21 cellular contexts compared by ENCODE assay signal in genomic region chr1:5367306-5367705, GRCh38.
"Had no signal": no experiment of that assay in that cellular context is flagged by ENCODE, and none has a peak within 500 bp of the region (broad histone marks: within the 10 kb centered on the region; RNA-seq: fewer than 3 reads in every experiment).

No MANE protein-coding gene starts in this region.

- H3K4me3 Mint-ChIP-seq: dendritic cell treated with granulocyte-macrophage colony-stimulating factor and Interleukin-4, amounts not matched to agents 40 ng/mL and 50 ng/mL, for 4 days had no signal

- H3K36me3 ChIP-seq: colonic mucosa, esophagus squamous epithelium, gastrocnemius medialis, heart right ventricle, left lung, lower lobe of right lung had no signal

- H3K9me3 ChIP-seq: colonic mucosa, esophagus squamous epithelium, gastrocnemius medialis, left lung, lower lobe of right lung had no signal

- H3K27ac ChIP-seq: colonic mucosa, epithelial cell of prostate, esophagus squamous epithelium, gastrocnemius medialis, heart right ventricle, left lung, lower lobe of right lung had no signal

- H3K27ac Mint-ChIP-seq: dendritic cell treated with granulocyte-macrophage colony-stimulating factor and Interleukin-4, amounts not matched to agents 40 ng/mL and 50 ng/mL, for 4 days had no signal

- DNase-seq: colonic mucosa; cortex of kidney; effector memory CD4-positive, alpha-beta T cell; erythroblast; esophagus squamous epithelium; foreskin fibroblast; foreskin melanocyte; gastrocnemius medialis; glutamatergic neuron; head of caudate nucleus; heart right ventricle; hippocampal formation; left cardiac atrium; left lung; left ventricle myocardium superior; lower lobe of right lung; mesenchymal stem cell; midbrain had no signal

- H3K27me3 Mint-ChIP-seq: dendritic cell treated with granulocyte-macrophage colony-stimulating factor and Interleukin-4, amounts not matched to agents 40 ng/mL and 50 ng/mL, for 4 days had no signal

- H3K4me1 ChIP-seq: colonic mucosa, gastrocnemius medialis, heart right ventricle, left lung, lower lobe of right lung had no signal

- H3K4me3 ChIP-seq: colonic mucosa, esophagus squamous epithelium, gastrocnemius medialis, heart right ventricle, left lung, lower lobe of right lung had no signal

- ATAC-seq: esophagus mucosa, gastrocnemius medialis, heart right ventricle, left cardiac atrium, left lung, left ventricle myocardium superior, lower lobe of right lung had no signal

- H3K27me3 ChIP-seq: colonic mucosa had no signal
